Comparison of ENCODE assay signal across 28 cellular contexts in genomic region chr1:111792249-111792648, GRCh38. TPM values are rescaled to one million over a fixed set of nuclear protein-coding genes. Genes with fewer than 3 reads are reported as not detected.
"Had no signal": no experiment of that assay in that cellular context is flagged by ENCODE, and none has a peak within 500 bp of the region (broad histone marks: within the 10 kb centered on the region; RNA-seq: fewer than 3 reads in every experiment).

No MANE protein-coding gene starts in this region.

- DNase-seq: activated CD4-positive, alpha-beta memory T cell treated with anti-CD3 and anti-CD28 coated beads for 36 hours; activated CD4-positive, alpha-beta T cell treated with anti-CD3 and anti-CD28 coated beads, Interleukin-2, amount 10 ng/mL, durations not matched to agents 24 days and 14 days; activated CD4-positive, CD25-positive, alpha-beta regulatory T cell treated with anti-CD3 and anti-CD28 coated beads, Interleukin-2, amount 50 U/mL, for 72 hours; activated CD8-positive, alpha-beta memory T cell treated with anti-CD3 and anti-CD28 coated beads, Interleukin-2, amount 50 U/mL, for 48 hours; activated gamma-delta T cell; activated naive CD4-positive, alpha-beta T cell treated with anti-CD3 and anti-CD28 coated beads, Interleukin-2, amount 10 ng/mL, durations not matched to agents 7 days and 5 days; activated T-cell treated with anti-CD3 and anti-CD28 coated beads, Interleukin-2, amount 50 U/mL, for 24 hours; amniotic stem cell; brain microvascular endothelial cell; caudate nucleus; cortex of kidney; effector memory CD8-positive, alpha-beta T cell; erythroblast; gastrocnemius medialis; head of caudate nucleus; hypothalamus; midbrain; naive thymus-derived CD8-positive, alpha-beta T cell; stimulated activated CD4-positive, alpha-beta T cell treated with anti-CD3 and anti-CD28 coated beads, Interleukin-1b, Interleukin-23, amount 100 ng/mL, for 48 hours; stimulated activated naive B cell treated with anti-CD40 and anti-IgM and Interleukin-4, amounts not matched to agents 10 μg/mL and 1 μg/mL and 100 μg/mL, for 72 hours; stomach; thyroid gland; upper lobe of left lung had no signal

- H3K4me1 Mint-ChIP-seq: activated CD4-positive, alpha-beta T cell treated with anti-CD3 and anti-CD28 coated beads, Interleukin-2, amount 10 ng/mL, durations not matched to agents 24 days and 14 days; activated naive CD4-positive, alpha-beta T cell treated with anti-CD3 and anti-CD28 coated beads, Interleukin-2, amount 10 ng/mL, durations not matched to agents 7 days and 5 days; naive thymus-derived CD8-positive, alpha-beta T cell; neural crest cell had no signal

- H3K36me3 ChIP-seq: brain microvascular endothelial cell, gastrocnemius medialis, right atrium auricular region, stomach, thyroid gland, upper lobe of left lung had no signal

- H3K9me3 Mint-ChIP-seq: activated CD4-positive, alpha-beta memory T cell treated with anti-CD3 and anti-CD28 coated beads for 36 hours; activated CD4-positive, alpha-beta T cell treated with anti-CD3 and anti-CD28 coated beads, Interleukin-2, amount 10 ng/mL, durations not matched to agents 24 days and 14 days; activated naive CD4-positive, alpha-beta T cell treated with anti-CD3 and anti-CD28 coated beads, Interleukin-2, amount 10 ng/mL, durations not matched to agents 7 days and 5 days; activated T-cell treated with anti-CD3 and anti-CD28 coated beads, Interleukin-2, amount 50 U/mL, for 24 hours; effector memory CD8-positive, alpha-beta T cell; naive thymus-derived CD8-positive, alpha-beta T cell; neural crest cell; stimulated activated naive B cell treated with anti-CD40 and anti-IgM and Interleukin-4, amounts not matched to agents 10 μg/mL and 1 μg/mL and 100 μg/mL, for 72 hours; T-helper 2 cell treated with Interferon-gamma antibody and Interleukin-4, amounts not matched to agents 5 μg/mL and 100 μg/mL, for 36 hours had no signal

- H3K36me3 Mint-ChIP-seq: activated CD4-positive, alpha-beta memory T cell treated with anti-CD3 and anti-CD28 coated beads for 36 hours; activated naive CD4-positive, alpha-beta T cell treated with anti-CD3 and anti-CD28 coated beads, Interleukin-2, amount 10 ng/mL, durations not matched to agents 7 days and 5 days; naive thymus-derived CD8-positive, alpha-beta T cell; stimulated activated naive B cell treated with anti-CD40 and anti-IgM and Interleukin-4, amounts not matched to agents 10 μg/mL and 1 μg/mL and 100 μg/mL, for 72 hours had no signal

- H3K27ac Mint-ChIP-seq: activated CD4-positive, alpha-beta memory T cell treated with anti-CD3 and anti-CD28 coated beads for 36 hours; activated CD4-positive, alpha-beta T cell treated with anti-CD3 and anti-CD28 coated beads, Interleukin-2, amount 10 ng/mL, durations not matched to agents 24 days and 14 days; activated naive CD4-positive, alpha-beta T cell treated with anti-CD3 and anti-CD28 coated beads, Interleukin-2, amount 10 ng/mL, durations not matched to agents 7 days and 5 days; activated T-cell treated with anti-CD3 and anti-CD28 coated beads, Interleukin-2, amount 50 U/mL, for 24 hours; effector memory CD8-positive, alpha-beta T cell; naive thymus-derived CD8-positive, alpha-beta T cell; stimulated activated naive B cell treated with anti-CD40 and anti-IgM and Interleukin-4, amounts not matched to agents 10 μg/mL and 1 μg/mL and 100 μg/mL, for 72 hours; T-helper 2 cell treated with Interferon-gamma antibody and Interleukin-4, amounts not matched to agents 5 μg/mL and 100 μg/mL, for 36 hours had no signal

- H3K4me3 Mint-ChIP-seq: activated CD4-positive, alpha-beta memory T cell treated with anti-CD3 and anti-CD28 coated beads for 36 hours; activated CD4-positive, alpha-beta T cell treated with anti-CD3 and anti-CD28 coated beads, Interleukin-2, amount 10 ng/mL, durations not matched to agents 24 days and 14 days; activated naive CD4-positive, alpha-beta T cell treated with anti-CD3 and anti-CD28 coated beads, Interleukin-2, amount 10 ng/mL, durations not matched to agents 7 days and 5 days; activated T-cell treated with anti-CD3 and anti-CD28 coated beads, Interleukin-2, amount 50 U/mL, for 24 hours; effector memory CD8-positive, alpha-beta T cell; naive thymus-derived CD8-positive, alpha-beta T cell; neural crest cell; stimulated activated naive B cell treated with anti-CD40 and anti-IgM and Interleukin-4, amounts not matched to agents 10 μg/mL and 1 μg/mL and 100 μg/mL, for 72 hours; T-helper 2 cell treated with Interferon-gamma antibody and Interleukin-4, amounts not matched to agents 5 μg/mL and 100 μg/mL, for 36 hours had no signal

- H3K27me3 ChIP-seq: brain microvascular endothelial cell, gastrocnemius medialis, right atrium auricular region, thyroid gland, upper lobe of left lung had no signal

- ATAC-seq: effector memory CD8-positive, alpha-beta T cell; gastrocnemius medialis; naive thymus-derived CD8-positive, alpha-beta T cell; stimulated activated naive B cell treated with anti-CD40 and anti-IgM and Interleukin-4, amounts not matched to agents 10 μg/mL and 1 μg/mL and 100 μg/mL, for 72 hours had no signal

- H3K4me3 ChIP-seq: gastrocnemius medialis, right atrium auricular region, smooth muscle cell, stomach, thyroid gland, upper lobe of left lung had no signal

- H3K9me3 ChIP-seq: gastrocnemius medialis, right atrium auricular region, stomach, thyroid gland, upper lobe of left lung had no signal

- H3K27ac ChIP-seq: brain microvascular endothelial cell, gastrocnemius medialis, right atrium auricular region, stomach, thyroid gland, upper lobe of left lung, VCaP had no signal

- H3K4me1 ChIP-seq: gastrocnemius medialis had no signal

- H3K4me2 ChIP-seq: smooth muscle cell had no signal

RNA-seq across cellular contexts. Expression of gene INKA2, which starts 53.1 kb away (rescaled TPM):
- total RNA-seq: smooth muscle cell had no signal
- polyA plus RNA-seq: naive thymus-derived CD8-positive, alpha-beta T cell had no signal
